Comparison of ENCODE assay signal across 8 cellular contexts in the genomic region with DNA sequence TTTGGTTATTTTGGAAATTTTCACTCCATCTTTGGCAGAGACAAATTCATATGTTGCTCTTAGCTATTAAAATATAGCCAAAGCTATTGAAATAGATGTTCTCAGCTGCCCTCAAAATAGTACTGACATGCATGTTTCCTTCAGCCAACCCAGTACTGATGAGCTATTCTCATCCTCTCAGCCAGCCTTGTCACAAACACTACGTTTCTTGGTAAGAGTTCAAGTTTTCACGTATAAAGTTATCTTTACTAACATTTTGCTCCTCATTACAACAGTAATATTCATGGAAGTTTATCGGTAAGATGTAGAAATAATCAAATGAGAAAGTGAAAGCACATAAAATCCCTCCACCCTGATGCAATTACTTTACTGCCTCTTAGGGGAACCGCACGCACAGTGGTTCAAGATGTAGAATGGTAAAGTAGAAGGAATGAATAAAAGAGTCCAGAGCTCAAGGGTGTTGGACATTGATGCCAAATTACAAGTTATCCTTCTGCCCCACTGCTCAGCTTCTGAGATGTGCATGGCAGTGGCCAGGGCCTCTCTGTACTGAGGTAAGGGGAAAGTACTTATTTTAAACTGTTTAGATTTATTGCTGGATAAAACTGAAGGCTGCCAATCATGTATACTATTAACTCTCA. TPM values are rescaled to one million over a fixed set of nuclear protein-coding genes. Genes with fewer than 3 reads are reported as not detected.
DNase-seq lines count a peak whose midpoint lies in the region; ATAC-seq, FAIRE-seq and TF ChIP-seq lines count a peak whose summit lies in the region.

No MANE protein-coding gene starts in this region.

- no peak for TF ChIP-seq EP300 in tibial nerve (IDR thresholded peaks at IDR 0.05)

- ATAC-seq in GM18873 (IDR thresholded peaks at IDR 0.05; ENCODE audit: low FRiP score, unreplicated experiment) (peak; percentile 26), HG03342 (IDR thresholded peaks at IDR 0.05; ENCODE audit: unreplicated experiment) (peak; percentile 30)
- ATAC-seq in activated naive CD4-positive, alpha-beta T cell treated with anti-CD3 and anti-CD28 coated beads, Interleukin-2, amount 50 U/mL, for 72 hours: peak; percentile 73 to 74

- H2AFZ ChIP-seq in keratinocyte (ENCODE audit: control insufficient read depth, low read length): peak overlapping the region; percentile 96

- H3K4me1 Mint-ChIP-seq in endodermal cell: peaks cover 10% of the 10 kb centered on the region

- H3K9me3 ChIP-seq in keratinocyte (ENCODE audit: control insufficient read depth, low read depth, low read length): no peaks in the 10 kb centered on the region
- H3K9me3 ChIP-seq in tibial nerve: no peaks in the 10 kb centered on the region
- H3K9me3 ChIP-seq in endodermal cell (ENCODE audit: control insufficient read depth, low read length): no peaks in the 10 kb centered on the region

- H3K36me3 Mint-ChIP-seq in activated naive CD4-positive, alpha-beta T cell treated with anti-CD3 and anti-CD28 coated beads, Interleukin-2, amount 50 U/mL, for 72 hours: no peaks in the 10 kb centered on the region
- H3K36me3 Mint-ChIP-seq in endodermal cell (ENCODE audit: low read depth): no peaks in the 10 kb centered on the region

- TF ChIP-seq CTCF in keratinocyte (optimal IDR thresholded peaks at IDR 0.05 in 1 of 3, IDR thresholded peaks at IDR 0.05 in 1 of 3, conservative IDR thresholded peaks at IDR 0.05 in 1 of 3; ENCODE audit: extremely low read depth in 1 of 3, insufficient read depth in 2 of 3, low read length in 3 of 3): no peak
- TF ChIP-seq CTCF in tibial nerve (IDR thresholded peaks at IDR 0.05): no peak
- TF ChIP-seq CTCF in endodermal cell (conservative IDR thresholded peaks at IDR 0.05): no peak

- dilution Hi-C loops in keratinocyte (cut with MboI; ENCODE audit: extremely low pct_ligation_motif_present, low sequenced_read_pairs): no loop called here

- peak overlapping the region; percentile 20 to 79 (median 75) for H3K4me3 ChIP-seq in keratinocyte (ENCODE audit: control insufficient read depth in 2 of 3, extremely low read depth in 1 of 3, insufficient read depth in 2 of 3, low read depth in 1 of 3, low read length in 3 of 3)
- H3K4me3 ChIP-seq in tibial nerve: peak overlapping the region; percentile 19 to 43 (median 33)
- H3K4me3 ChIP-seq in endodermal cell (ENCODE audit: low read length): no peak overlapping the region

- no peak for TF ChIP-seq POLR2A in tibial nerve (IDR thresholded peaks at IDR 0.05)

- H3K79me2 ChIP-seq in keratinocyte (ENCODE audit: control insufficient read depth, insufficient read depth, low read length): no peaks in the 10 kb centered on the region

- H3K27me3 Mint-ChIP-seq in endodermal cell (ENCODE audit: insufficient read depth): no peaks in the 10 kb centered on the region

- no peaks in the 10 kb centered on the region for H3K9me3 Mint-ChIP-seq in activated naive CD4-positive, alpha-beta T cell treated with anti-CD3 and anti-CD28 coated beads, Interleukin-2, amount 50 U/mL, for 72 hours
- no peaks in the 10 kb centered on the region for H3K9me3 Mint-ChIP-seq in endodermal cell

- H3K4me2 ChIP-seq in keratinocyte (ENCODE audit: control insufficient read depth, extremely low read depth, insufficient read depth, low read depth, low read length): peak overlapping the region; percentile 95

- no peaks in the 10 kb centered on the region for H3K27me3 ChIP-seq in keratinocyte (ENCODE audit: control insufficient read depth, extremely low read depth, insufficient read depth, low read length)
- H3K27me3 ChIP-seq in tibial nerve: no peaks in the 10 kb centered on the region
- no peaks in the 10 kb centered on the region for H3K27me3 ChIP-seq in endodermal cell (ENCODE audit: control insufficient read depth, insufficient read depth, low read length, poor library complexity, severe bottlenecking)

- peak overlapping the region; percentile 94 to 99 for H3K27ac Mint-ChIP-seq in activated naive CD4-positive, alpha-beta T cell treated with anti-CD3 and anti-CD28 coated beads, Interleukin-2, amount 50 U/mL, for 72 hours
- H3K27ac Mint-ChIP-seq in endodermal cell: no peak overlapping the region

- H3K4me1 ChIP-seq in keratinocyte (ENCODE audit: control insufficient read depth, extremely low read depth, insufficient read depth, low read length): peaks cover 21% of the 10 kb centered on the region
- H3K4me1 ChIP-seq in tibial nerve: peaks cover 0 to 17% (median 5%) of the 10 kb centered on the region in 4 donors
- no peaks in the 10 kb centered on the region for H3K4me1 ChIP-seq in endodermal cell (ENCODE audit: control insufficient read depth, insufficient read depth, low read length)

- no peaks in the 10 kb centered on the region for H4K20me1 ChIP-seq in keratinocyte (ENCODE audit: control insufficient read depth, extremely low read depth, insufficient read depth, low read length)

- no peaks in the 10 kb centered on the region for H3K9me1 ChIP-seq in keratinocyte (ENCODE audit: control insufficient read depth, extremely low read depth, insufficient read depth, low read length)

- FAIRE-seq in keratinocyte (lab: Jason Lieb, UNC): peak; percentile 51
- FAIRE-seq in GM19239 (lab: Jason Lieb, UNC): no peak

- WGBS in tibial nerve, 2 donors: 7 to 8% methylated on average over 5 of the region's 5 CpGs
- 83 to 98% methylated on average over 1 to 4 of the region's 5 CpGs for WGBS in endodermal cell (ENCODE audit: insufficient coverage in 1 of 2, insufficient read length in 1 of 2), 2 experiments

- H3K9ac ChIP-seq in keratinocyte (ENCODE audit: control insufficient read depth, extremely low read depth, insufficient read depth, low read length) (peak overlapping the region; percentile 39), endodermal cell (ENCODE audit: extremely low read depth, low read length, poor library complexity, severe bottlenecking) (no peak overlapping the region)

- DNase-seq in AG08396 (ENCODE audit: low spot score): peak; percentile 38
- no peak for DNase-seq in activated naive CD4-positive, alpha-beta T cell treated with anti-CD3 and anti-CD28 coated beads, Interleukin-2, amount 50 U/mL, for 72 hours (ENCODE audit: low spot score in 2 of 2)
- DNase-seq in keratinocyte (ENCODE audit: low read depth, low spot score): no peak
- DNase-seq in tibial nerve (ENCODE audit: low spot score in 2 of 2): peak in 1 of 2 donors; percentile 24
- DNase-seq in GM19239 (ENCODE audit: insufficient read length, low spot score): no peak
- no peak for DNase-seq in endodermal cell

- no peak overlapping the region for H3K4me3 Mint-ChIP-seq in endodermal cell

- H3K27ac ChIP-seq in keratinocyte (ENCODE audit: control insufficient read depth, insufficient read depth, low read length) (peak overlapping the region; percentile 64), tibial nerve (peak overlapping the region in 3 of 4 donors; percentile 15 to 73 (median 65)), endodermal cell (ENCODE audit: low read depth, low read length) (no peak overlapping the region)

- H3K36me3 ChIP-seq in keratinocyte (ENCODE audit: control insufficient read depth in 2 of 2, extremely low read depth in 1 of 2, insufficient read depth in 2 of 2, low read length in 2 of 2) (no peaks in the 10 kb centered on the region), tibial nerve (no peaks in the 10 kb centered on the region), endodermal cell (ENCODE audit: control insufficient read depth, insufficient read depth, low read length) (no peaks in the 10 kb centered on the region)

RNA-seq across cellular contexts. Expression of gene GCH1, which starts 20.7 kb away (rescaled TPM):
- 10 to 100 TPM; 36.1 to 52.3 TPM for total RNA-seq in activated naive CD4-positive, alpha-beta T cell treated with anti-CD3 and anti-CD28 coated beads, Interleukin-2, amount 50 U/mL, for 72 hours
- 1.9 to 3.4 TPM (median 2.5 TPM) in 3 replicates for polyA plus RNA-seq in keratinocyte
- 6.9 TPM for polyA plus RNA-seq in keratinocyte (2011; ENCODE audit: low read depth)
- polyA plus RNA-seq in keratinocyte (2011; cell fraction: cytosol; rRNA removed): 2.5 and 4.2 TPM in 2 replicates
- polyA plus RNA-seq in keratinocyte (2011; cell fraction: nucleus; rRNA removed): 2.5 and 3.7 TPM in 2 replicates
- polyA plus RNA-seq in keratinocyte (2012; ENCODE audit: low replicate concordance): 1.9 and 6.8 TPM in 2 replicates
- 0.89 to 8.0 TPM (median 1.5 TPM) in 3 replicates for polyA minus RNA-seq in keratinocyte
- polyA minus RNA-seq in keratinocyte (2011; cell fraction: cytosol; rRNA and poly(A)+ RNA removed): 3.6 TPM
- polyA minus RNA-seq in keratinocyte (2011; cell fraction: nucleus; rRNA and poly(A)+ RNA removed): 1.8 and 2.7 TPM in 2 replicates
- total RNA-seq in tibial nerve (10 to 100 TPM in 1 of 4 donors, 1 to 10 TPM in 3; 6.9 to 13.2 (median 8.1) TPM), endodermal cell (10 to 100 TPM; 18.3 to 18.7 TPM)
- polyA plus RNA-seq in endodermal cell (2013, experiment 1 of 2): 4.9 TPM
- 5.1 TPM for polyA plus RNA-seq in endodermal cell (2013, experiment 2 of 2)
